In the genomic region with DNA sequence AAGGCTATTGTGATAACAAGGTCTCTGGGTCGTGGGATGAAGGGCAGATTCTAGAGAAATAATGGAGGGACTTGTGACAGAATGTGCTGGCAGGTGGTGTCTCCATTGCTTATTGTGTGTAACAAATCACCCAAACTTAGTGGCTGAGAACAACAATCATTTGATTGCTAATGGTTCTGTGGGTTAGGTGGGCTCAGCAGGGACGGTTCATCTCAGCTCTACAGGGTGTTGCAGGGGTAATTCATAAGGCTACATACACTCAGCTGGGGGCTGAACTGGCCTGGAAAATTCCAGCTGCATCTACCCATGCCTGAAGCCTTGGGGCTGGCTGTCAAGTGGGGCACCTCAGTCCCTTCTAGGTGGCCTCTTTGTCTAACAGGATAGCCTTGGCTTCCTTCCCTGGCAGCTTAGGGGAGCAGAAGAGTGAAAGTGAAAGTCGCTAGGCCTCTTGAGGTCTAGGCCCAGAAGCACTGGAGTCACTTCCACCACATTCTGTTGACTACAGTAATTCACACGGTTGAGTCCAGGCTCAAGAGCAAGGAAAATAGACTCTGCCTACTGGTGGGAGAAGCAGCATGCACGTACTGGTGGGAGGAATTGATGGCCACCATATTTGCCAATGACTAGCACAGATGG, we compare ENCODE assay signal across 33 cellular contexts.
DNase-seq lines count a peak whose midpoint lies in the region; ATAC-seq, FAIRE-seq and TF ChIP-seq lines count a peak whose summit lies in the region.
"Had no signal": no experiment of that assay in that cellular context is flagged by ENCODE, and none has a peak within 500 bp of the region (broad histone marks: within the 10 kb centered on the region; RNA-seq: fewer than 3 reads in every experiment).

No MANE protein-coding gene starts in this region.

- no peak for TF ChIP-seq CTCF in Loucy (conservative IDR thresholded peaks at IDR 0.05; ENCODE audit: low read length)
- no peak for TF ChIP-seq CTCF in osteoblast (IDR thresholded peaks at IDR 0.05; ENCODE audit: extremely low read depth, low read depth, low read length)

- H4K20me1 ChIP-seq in Loucy (ENCODE audit: insufficient read depth, low read length, poor library complexity, severe bottlenecking) (no peaks in the 10 kb centered on the region), osteoblast (ENCODE audit: insufficient read depth, low read length) (no peaks in the 10 kb centered on the region)

- H3K4me1 ChIP-seq in Loucy (ENCODE audit: insufficient read depth, low read length, poor library complexity, severe bottlenecking) (no peaks in the 10 kb centered on the region), small intestine (ENCODE audit: control insufficient read depth in 2 of 2, insufficient read depth in 1 of 2, low read depth in 1 of 2, low read length in 1 of 2) (no peaks in the 10 kb centered on the region), osteoblast (ENCODE audit: insufficient read depth, low read length) (peaks cover 20% of the 10 kb centered on the region)
- H3K4me1 ChIP-seq: HAP-1, suprapubic skin had no signal

- H3K4me2 ChIP-seq in Loucy (ENCODE audit: low read depth, low read length, poor library complexity, severe bottlenecking): no peak overlapping the region
- H3K4me2 ChIP-seq in osteoblast (ENCODE audit: insufficient read depth, low read length): no peak overlapping the region

- no peak for FAIRE-seq in small intestine (lab: Jason Lieb, UNC)
- FAIRE-seq: colon, GM12891 had no signal

- H3K9me3 ChIP-seq in Loucy (ENCODE audit: insufficient read depth, low read depth, low read length) (no peaks in the 10 kb centered on the region), small intestine (ENCODE audit: control insufficient read depth, low read depth) (no peaks in the 10 kb centered on the region), osteoblast (ENCODE audit: low read depth, low read length) (no peaks in the 10 kb centered on the region)
- H3K9me3 ChIP-seq: HAP-1, mucosa of descending colon, ovary, suprapubic skin had no signal

- peaks cover 27% of the 10 kb centered on the region for H3K9me3 Mint-ChIP-seq in activated naive CD4-positive, alpha-beta T cell treated with anti-CD3 and anti-CD28 coated beads, Interleukin-2, amount 10 ng/mL, durations not matched to agents 7 days and 5 days

- no peak overlapping the region for H3K27ac ChIP-seq in small intestine (ENCODE audit: low read depth in 1 of 2, low read length in 1 of 2)
- no peak overlapping the region for H3K27ac ChIP-seq in osteoblast (ENCODE audit: low read depth, low read length)
- H3K27ac ChIP-seq: cardiac muscle cell, epithelial cell of prostate, ovary, skin epidermis, suprapubic skin had no signal

- H3K79me2 ChIP-seq in Loucy (ENCODE audit: insufficient read depth, low read length) (no peaks in the 10 kb centered on the region), osteoblast (ENCODE audit: insufficient read depth, low read length) (no peaks in the 10 kb centered on the region)

- H3K4me3 ChIP-seq in Loucy (ENCODE audit: low read length, poor library complexity, severe bottlenecking) (no peak overlapping the region), small intestine (ENCODE audit: low read depth in 1 of 2, low read length in 2 of 2) (no peak overlapping the region), osteoblast (ENCODE audit: insufficient read depth, low read length) (no peak overlapping the region)
- H3K4me3 ChIP-seq: cardiac muscle cell, HAP-1, mucosa of descending colon, ovary, skin epidermis, suprapubic skin had no signal

- no peaks in the 10 kb centered on the region for H3K27me3 Mint-ChIP-seq in activated naive CD4-positive, alpha-beta T cell treated with anti-CD3 and anti-CD28 coated beads, Interleukin-2, amount 10 ng/mL, durations not matched to agents 7 days and 5 days
- H3K27me3 Mint-ChIP-seq: activated CD4-positive, alpha-beta memory T cell treated with anti-CD3 and anti-CD28 coated beads, Interleukin-2, amount 10 ng/mL, durations not matched to agents 7 days and 5 days; activated naive CD8-positive, alpha-beta T cell; CD4-positive, alpha-beta T cell had no signal

- ATAC-seq in GM21390 (IDR thresholded peaks at IDR 0.05; ENCODE audit: unreplicated experiment): no peak
- ATAC-seq: left cardiac atrium, mucosa of descending colon, natural killer cell had no signal

- no peaks in the 10 kb centered on the region for H3K4me1 Mint-ChIP-seq in activated naive CD4-positive, alpha-beta T cell treated with anti-CD3 and anti-CD28 coated beads, Interleukin-2, amount 10 ng/mL, durations not matched to agents 7 days and 5 days
- H3K4me1 Mint-ChIP-seq: activated CD4-positive, alpha-beta memory T cell treated with anti-CD3 and anti-CD28 coated beads, Interleukin-2, amount 10 ng/mL, durations not matched to agents 7 days and 5 days had no signal

- H3F3A ChIP-seq in Loucy (ENCODE audit: low read depth): no peaks in the 10 kb centered on the region

- H3K36me3 ChIP-seq in Loucy (ENCODE audit: insufficient read depth, low read length) (no peaks in the 10 kb centered on the region), small intestine (ENCODE audit: control insufficient read depth in 2 of 2, insufficient read depth in 2 of 2, low read length in 2 of 2) (no peaks in the 10 kb centered on the region), osteoblast (ENCODE audit: insufficient read depth, low read length) (no peaks in the 10 kb centered on the region)
- H3K36me3 ChIP-seq: cardiac muscle cell, HAP-1, ovary, suprapubic skin had no signal

- H3K9me2 ChIP-seq in Loucy (replicated peaks; ENCODE audit: low read depth, low read length): no peaks in the 10 kb centered on the region

- no peaks in the 10 kb centered on the region for H3K36me3 Mint-ChIP-seq in activated naive CD4-positive, alpha-beta T cell treated with anti-CD3 and anti-CD28 coated beads, Interleukin-2, amount 10 ng/mL, durations not matched to agents 7 days and 5 days
- H3K36me3 Mint-ChIP-seq: natural killer cell had no signal

- no peak overlapping the region for H3K27ac Mint-ChIP-seq in activated naive CD4-positive, alpha-beta T cell treated with anti-CD3 and anti-CD28 coated beads, Interleukin-2, amount 10 ng/mL, durations not matched to agents 7 days and 5 days
- H3K27ac Mint-ChIP-seq: activated CD4-positive, alpha-beta memory T cell treated with anti-CD3 and anti-CD28 coated beads, Interleukin-2, amount 10 ng/mL, durations not matched to agents 7 days and 5 days; activated naive CD8-positive, alpha-beta T cell; CD4-positive, alpha-beta T cell; natural killer cell had no signal

- 0 out of 2 replicates have a peak overlapping the region, but pooled peaks have one; percentile 0 for H2AFZ ChIP-seq in Loucy (ENCODE audit: low read length)
- H2AFZ ChIP-seq in osteoblast (ENCODE audit: low read length): no peak overlapping the region

- CTCF ChIA-PET in activated naive CD4-positive, alpha-beta T cell treated with anti-CD3 and anti-CD28 coated beads, Interleukin-2, amount 10 ng/mL, durations not matched to agents 7 days and 5 days (lab: Charles Lee): no interaction called here

- no peaks in the 10 kb centered on the region for H3K27me3 ChIP-seq in Loucy (ENCODE audit: insufficient read depth, low read length, poor library complexity, severe bottlenecking)
- H3K27me3 ChIP-seq in small intestine (ENCODE audit: control insufficient read depth in 2 of 2, insufficient read depth in 2 of 2, low read length in 2 of 2): no peaks in the 10 kb centered on the region
- H3K27me3 ChIP-seq in osteoblast (ENCODE audit: insufficient read depth, low read length): no peaks in the 10 kb centered on the region
- H3K27me3 ChIP-seq: cardiac muscle cell, ovary, suprapubic skin had no signal

- H3K9ac ChIP-seq in Loucy (ENCODE audit: low read depth, low read length, poor library complexity, severe bottlenecking): no peak overlapping the region

- 65 to 77% (median 72%) methylated on average over 5 of the region's 5 CpGs for WGBS in small intestine, 3 donors

- peak; percentile 22 for DNase-seq in activated naive CD4-positive, alpha-beta T cell treated with anti-CD3 and anti-CD28 coated beads, Interleukin-2, amount 10 ng/mL, durations not matched to agents 7 days and 5 days
- DNase-seq in activated naive CD4-positive, alpha-beta T cell treated with Interleukin-2 at 50 U/mL for 16 hours: no peak
- peak; percentile 22 for DNase-seq in SW480 (ENCODE audit: low spot score)
- peak; percentile 5 for DNase-seq in small intestine
- DNase-seq in DMS153 treated with DMSO at 0.1 percent for 48 hours (lab: John Stamatoyannopoulos, UW; ENCODE audit: unreplicated experiment): no peak
- DNase-seq in osteoblast (ENCODE audit: insufficient read length, low spot score, missing footprints): no peak
- DNase-seq: activated CD4-positive, alpha-beta memory T cell treated with anti-CD3 and anti-CD28 coated beads, Interleukin-2, amount 10 ng/mL, durations not matched to agents 7 days and 5 days; activated T-cell treated with anti-CD3 and anti-CD28 coated beads for 4 hours; aorta; CD4-positive, alpha-beta T cell; effector CD4-positive, alpha-beta T cell; EL; hippocampal formation; IMR-90; left cardiac atrium; mucosa of descending colon; natural killer cell; NCI-H1930; NCI-H510A treated with DMSO at 0.1 percent for 48 hours; ovary; retina; SHP77; stimulated activated naive CD4-positive, alpha-beta T cell treated with Interleukin-2 at 50 U/mL for 16 hours had no signal

- H3K4me3 Mint-ChIP-seq in activated naive CD4-positive, alpha-beta T cell treated with anti-CD3 and anti-CD28 coated beads, Interleukin-2, amount 10 ng/mL, durations not matched to agents 7 days and 5 days: no peak overlapping the region
- H3K4me3 Mint-ChIP-seq: activated CD4-positive, alpha-beta memory T cell treated with anti-CD3 and anti-CD28 coated beads, Interleukin-2, amount 10 ng/mL, durations not matched to agents 7 days and 5 days; activated naive CD8-positive, alpha-beta T cell; CD4-positive, alpha-beta T cell; natural killer cell had no signal

Comparison
In these comparisons a context has a peak if more than half of its experiments do, and no peak if none do; other contexts are left out.
1. DNase-seq: peak in activated naive CD4-positive, alpha-beta T cell treated with anti-CD3 and anti-CD28 coated beads, Interleukin-2, amount 10 ng/mL, durations not matched to agents 7 days and 5 days (single experiment), SW480 (single experiment) and small intestine (single experiment); none in activated naive CD4-positive, alpha-beta T cell treated with Interleukin-2 at 50 U/mL for 16 hours (single experiment), DMS153 treated with DMSO at 0.1 percent for 48 hours (single experiment) and osteoblast (single experiment).